ENCODE assay signal across 9 cellular contexts in the genomic region with DNA sequence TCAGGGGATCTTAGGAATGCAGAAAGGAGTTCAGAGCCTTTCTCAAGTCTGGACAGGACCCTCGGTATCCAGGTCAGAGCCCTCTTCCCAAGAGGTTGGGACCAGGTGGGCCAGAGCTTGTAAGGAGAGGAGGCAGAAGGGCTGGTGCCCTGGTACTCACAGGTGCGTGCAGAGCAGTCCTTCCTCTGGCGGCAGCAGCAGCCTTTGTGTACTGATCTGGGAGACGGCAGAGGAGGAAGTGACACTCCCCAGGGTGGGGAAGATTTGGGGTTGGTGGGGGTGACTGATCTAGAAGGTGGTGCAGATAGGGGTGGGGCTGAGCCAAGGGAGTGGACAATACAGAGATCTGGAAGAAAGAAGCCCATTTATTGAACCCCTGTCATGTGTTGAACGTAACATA. TPM values are rescaled to one million over a fixed set of nuclear protein-coding genes. Genes with fewer than 3 reads are reported as not detected.
A peak's percentile ranks its signal among the peaks of the same experiment; 100 is the strongest.
DNase-seq lines count a peak whose midpoint lies in the region; ATAC-seq and TF ChIP-seq lines count a peak whose summit lies in the region.
"Had no signal": no experiment of that assay in that cellular context is flagged by ENCODE, and none has a peak within 500 bp of the region (broad histone marks: within the 10 kb centered on the region; RNA-seq: fewer than 3 reads in every experiment).

A gene with protein sequence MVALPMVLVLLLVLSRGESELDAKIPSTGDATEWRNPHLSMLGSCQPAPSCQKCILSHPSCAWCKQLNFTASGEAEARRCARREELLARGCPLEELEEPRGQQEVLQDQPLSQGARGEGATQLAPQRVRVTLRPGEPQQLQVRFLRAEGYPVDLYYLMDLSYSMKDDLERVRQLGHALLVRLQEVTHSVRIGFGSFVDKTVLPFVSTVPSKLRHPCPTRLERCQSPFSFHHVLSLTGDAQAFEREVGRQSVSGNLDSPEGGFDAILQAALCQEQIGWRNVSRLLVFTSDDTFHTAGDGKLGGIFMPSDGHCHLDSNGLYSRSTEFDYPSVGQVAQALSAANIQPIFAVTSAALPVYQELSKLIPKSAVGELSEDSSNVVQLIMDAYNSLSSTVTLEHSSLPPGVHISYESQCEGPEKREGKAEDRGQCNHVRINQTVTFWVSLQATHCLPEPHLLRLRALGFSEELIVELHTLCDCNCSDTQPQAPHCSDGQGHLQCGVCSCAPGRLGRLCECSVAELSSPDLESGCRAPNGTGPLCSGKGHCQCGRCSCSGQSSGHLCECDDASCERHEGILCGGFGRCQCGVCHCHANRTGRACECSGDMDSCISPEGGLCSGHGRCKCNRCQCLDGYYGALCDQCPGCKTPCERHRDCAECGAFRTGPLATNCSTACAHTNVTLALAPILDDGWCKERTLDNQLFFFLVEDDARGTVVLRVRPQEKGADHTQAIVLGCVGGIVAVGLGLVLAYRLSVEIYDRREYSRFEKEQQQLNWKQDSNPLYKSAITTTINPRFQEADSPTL (minus strand): TSS at position 210 of the 400 bp plus-strand sequence. CDS start 6,808 bp downstream, outside the sequence.

- POLR2A ChIA-PET in CD4-positive, alpha-beta memory T cell (lab: Charles Lee; ENCODE audit: partially characterized antibody) = interaction anchor here (0.6 to 27.7 kb wide), 18 partner anchors 9 to 303 kb away, joined by 3 to 463 read pairs (median 4); a partner anchor contains a TSS

- peaks cover 15% of the 10 kb centered on the region for H3F3A ChIP-seq in smooth muscle cell (ENCODE audit: low read depth)

- H3K27ac Mint-ChIP-seq in CD4-positive, alpha-beta memory T cell = peak within 1 kb of the TSS; percentile 83 to 97 (median 93)

- H3K4me1 ChIP-seq in CD4-positive, alpha-beta memory T cell (ENCODE audit: insufficient read depth, low read length) = peaks cover 89% of the 10 kb centered on the region
- no peaks in the 10 kb centered on the region for H3K4me1 ChIP-seq in smooth muscle cell (ENCODE audit: low read depth)

- H3K79me2 ChIP-seq in smooth muscle cell (ENCODE audit: low read depth) = no peaks in the 10 kb centered on the region

- peaks cover 9 to 36% of the 10 kb centered on the region in 2 donors for H3K36me3 Mint-ChIP-seq in CD4-positive, alpha-beta memory T cell

- CTCF ChIA-PET in CD4-positive, alpha-beta memory T cell (lab: Charles Lee; ENCODE audit: partially characterized antibody) = interaction anchor here (1.1 to 12.8 kb wide), 12 partner anchors 10 to 138 kb away, joined by 3 to 339 read pairs (median 10); a partner anchor contains a TSS

- H2AFZ ChIP-seq in smooth muscle cell (ENCODE audit: low read depth) = no peak within 1 kb of the TSS

- peak within 1 kb of the TSS; percentile 85 to 88 for H3K4me3 ChIP-seq in CD4-positive, alpha-beta memory T cell (ENCODE audit: low read length in 2 of 2)
- H3K4me3 ChIP-seq in smooth muscle cell = no peak within 1 kb of the TSS
- H3K4me3 ChIP-seq: tibial artery had no signal

- no peaks in the 10 kb centered on the region for H3K27me3 ChIP-seq in CD4-positive, alpha-beta memory T cell (ENCODE audit: insufficient read depth, low read length)
- H3K27me3 ChIP-seq in smooth muscle cell (ENCODE audit: low read depth) = no peaks in the 10 kb centered on the region
- H3K27me3 ChIP-seq: tibial artery had no signal

- H3K4me1 Mint-ChIP-seq in CD4-positive, alpha-beta memory T cell = peaks cover 39 to 77% (median 57%) of the 10 kb centered on the region in 4 donors

- WGBS in smooth muscle cell (ENCODE audit: low lambda C conversion rate) = 86% methylated on average over 5 of the region's 5 CpGs

- H3K27ac ChIP-seq in CD4-positive, alpha-beta memory T cell (ENCODE audit: low read depth, low read length) = peak within 1 kb of the TSS; percentile 79
- H3K27ac ChIP-seq in smooth muscle cell (ENCODE audit: low read depth) = peak within 1 kb of the TSS; percentile 59

- peaks cover 17% of the 10 kb centered on the region for H3K36me3 ChIP-seq in CD4-positive, alpha-beta memory T cell (ENCODE audit: insufficient read depth, low read length)
- no peaks in the 10 kb centered on the region for H3K36me3 ChIP-seq in smooth muscle cell (ENCODE audit: low read depth)

- peak; percentile 67 to 83 (median 72) for DNase-seq in CD4-positive, alpha-beta memory T cell
- DNase-seq in NOMO-1 treated with dmso at 0.1 percent for 144 hours (lab: John Stamatoyannopoulos, UW; ENCODE audit: unreplicated experiment) = peak; percentile 51
- peak; percentile 74 for DNase-seq in activated effector memory CD4-positive, alpha-beta T cell treated with Interleukin-2 at 50 U/mL for 16 hours
- no peak for DNase-seq in smooth muscle cell (lab: John Stamatoyannopoulos, UW; ENCODE audit: unreplicated experiment)
- no peak for DNase-seq in glomerular visceral epithelial cell (ENCODE audit: extremely low spot score)
- no peak for DNase-seq in NCI-H2081 treated with DMSO at 0.1 percent for 48 hours (lab: John Stamatoyannopoulos, UW)

- intact Hi-C loops in CD4-positive, alpha-beta memory T cell (cut with micrococcal nuclease) = loop anchor here (1.0 kb wide), 1 partner anchor 9 kb away; no protein-coding TSS in a partner anchor

- TF ChIP-seq CTCF in smooth muscle cell (IDR thresholded peaks at IDR 0.05; ENCODE audit: borderline replicate concordance, insufficient read depth, poor library complexity, severe bottlenecking) = no peak

- no peak within 1 kb of the TSS for H3K9ac ChIP-seq in smooth muscle cell (ENCODE audit: low read depth)

- ATAC-seq in GM21515 (IDR thresholded peaks at IDR 0.05; ENCODE audit: unreplicated experiment) = peak; percentile 45
- ATAC-seq in HG03439 (IDR thresholded peaks at IDR 0.05; ENCODE audit: unreplicated experiment) = no peak

- peak within 1 kb of the TSS; percentile 69 for H3K4me2 ChIP-seq in smooth muscle cell

- H3K4me3 Mint-ChIP-seq in CD4-positive, alpha-beta memory T cell = peak within 1 kb of the TSS; percentile 81 to 98 (median 88)

- no peaks in the 10 kb centered on the region for H3K9me3 ChIP-seq in CD4-positive, alpha-beta memory T cell (ENCODE audit: control insufficient read depth in 1 of 2, low read length in 2 of 2)
- no peaks in the 10 kb centered on the region for H3K9me3 ChIP-seq in smooth muscle cell (replicated peaks; ENCODE audit: low read depth)
- H3K9me3 ChIP-seq: tibial artery had no signal

- no peaks in the 10 kb centered on the region for H4K20me1 ChIP-seq in smooth muscle cell (ENCODE audit: low read depth)

- no peaks in the 10 kb centered on the region for H3K9me3 Mint-ChIP-seq in CD4-positive, alpha-beta memory T cell

- H3K27me3 Mint-ChIP-seq in CD4-positive, alpha-beta memory T cell = no peaks in the 10 kb centered on the region

RNA-seq across cellular contexts. Expression of the gene that starts here (rescaled TPM):
- total RNA-seq in CD4-positive, alpha-beta memory T cell = 100 to 1,000 TPM; 382 to 397 TPM
- polyA plus RNA-seq in CD4-positive, alpha-beta memory T cell = 100 to 1,000 TPM; 271 to 374 TPM
- 5.8 TPM in 1 of 2 replicates, not detected in the other for total RNA-seq in smooth muscle cell
- polyA plus RNA-seq in smooth muscle cell = 1.5 TPM in 1 of 2 replicates, not detected in the other

Comparison
In these comparisons a context has a peak if more than half of its experiments do, and no peak if none do; other contexts are left out.
1. RNA of the gene that starts here (total RNA-seq): 382 to 397 TPM in CD4-positive, alpha-beta memory T cell; 5.8 TPM in smooth muscle cell; every median in the first group is over 10 times any median in the second.
2. RNA of the gene that starts here (polyA plus RNA-seq): 271 to 374 TPM in CD4-positive, alpha-beta memory T cell; 1.5 TPM in smooth muscle cell; every median in the first group is over 100 times any median in the second.
3. DNase-seq: peak in CD4-positive, alpha-beta memory T cell (5 of 5), NOMO-1 treated with dmso at 0.1 percent for 144 hours (single experiment) and activated effector memory CD4-positive, alpha-beta T cell treated with Interleukin-2 at 50 U/mL for 16 hours (single experiment); none in smooth muscle cell (single experiment), glomerular visceral epithelial cell (single experiment) and NCI-H2081 treated with DMSO at 0.1 percent for 48 hours (single experiment).